ENCODE assay signal across 16 cellular contexts in genomic region chr4:72216539-72217277, GRCh38.
A peak's percentile ranks its signal among the peaks of the same experiment; 100 is the strongest.
DNase-seq lines count a peak whose midpoint lies in the region; ATAC-seq lines count a peak whose summit lies in the region.
"Had no signal": no experiment of that assay in that cellular context is flagged by ENCODE, and none has a peak within 500 bp of the region (broad histone marks: within the 10 kb centered on the region; RNA-seq: fewer than 3 reads in every experiment).

No MANE protein-coding gene starts in this region.

- H3K14ac ChIP-seq in mesenchymal stem cell (ENCODE audit: low read length in 2 of 2), result peak overlapping the region in 1 of 2 experiments; percentile 30

- peak overlapping the region; percentile 2 for H2AFZ ChIP-seq in mesenchymal stem cell (ENCODE audit: low read depth, low read length)

- intact Hi-C loops in left ventricle myocardium superior (cut with micrococcal nuclease), result no loop called here
- intact Hi-C loops in cardiac septum (cut with DNase I), result no loop called here
- intact Hi-C loops in posterior vena cava (cut with DNase I), result no loop called here

- peaks cover 1% of the 10 kb centered on the region for H3K4me1 ChIP-seq in mesenchymal stem cell (ENCODE audit: control insufficient read depth, insufficient read depth, low read depth, low read length)
- H3K4me1 ChIP-seq: BLaER1, Caco-2, HAP-1 had no signal

- no peak overlapping the region for H2BK12ac ChIP-seq in mesenchymal stem cell (ENCODE audit: low read length in 2 of 2)

- H3K4me3 Mint-ChIP-seq in effector memory CD8-positive, alpha-beta T cell, result no peak overlapping the region
- H3K4me3 Mint-ChIP-seq: CD8-positive, alpha-beta memory T cell had no signal

- no peak overlapping the region for H3K18ac ChIP-seq in mesenchymal stem cell (ENCODE audit: low read depth in 1 of 2, low read length in 2 of 2)

- ATAC-seq in left ventricle myocardium superior (no peak), GM19035 (IDR thresholded peaks at IDR 0.05; ENCODE audit: unreplicated experiment) (no peak)
- ATAC-seq in effector memory CD8-positive, alpha-beta T cell (replicated peaks), result no peak

- no peaks in the 10 kb centered on the region for H3K27me3 ChIP-seq in mesenchymal stem cell (ENCODE audit: control insufficient read depth in 1 of 2, insufficient read depth in 1 of 2, low read length in 2 of 2)
- H3K27me3 ChIP-seq: BLaER1 had no signal

- H3K9ac ChIP-seq in mesenchymal stem cell (ENCODE audit: low read length), result no peak overlapping the region
- H3K9ac ChIP-seq: BLaER1 had no signal

- H3K27ac Mint-ChIP-seq in effector memory CD8-positive, alpha-beta T cell, result no peak overlapping the region
- H3K27ac Mint-ChIP-seq: CD8-positive, alpha-beta memory T cell had no signal

- H3K4me3 ChIP-seq in mesenchymal stem cell (ENCODE audit: insufficient read depth in 1 of 2, low read depth in 1 of 2, low read length in 2 of 2), result no peak overlapping the region
- H3K4me3 ChIP-seq: BLaER1, HAP-1 had no signal

- H3K79me1 ChIP-seq in mesenchymal stem cell (replicated peaks; ENCODE audit: low read length, poor library complexity, severe bottlenecking), result no peaks in the 10 kb centered on the region

- H3K9me3 ChIP-seq in mesenchymal stem cell (ENCODE audit: control insufficient read depth, low read length), result peaks cover 4% of the 10 kb centered on the region
- H3K9me3 ChIP-seq: Caco-2, HAP-1 had no signal

- no peaks in the 10 kb centered on the region for H3K36me3 ChIP-seq in mesenchymal stem cell (ENCODE audit: control insufficient read depth in 1 of 2, insufficient read depth in 2 of 2, low read depth in 1 of 2, low read length in 2 of 2)
- H3K36me3 ChIP-seq: BLaER1, HAP-1 had no signal

- H4K8ac ChIP-seq in mesenchymal stem cell (ENCODE audit: low read length), result no peak overlapping the region

- no peak overlapping the region for H2BK120ac ChIP-seq in mesenchymal stem cell (ENCODE audit: low read depth, low read length)

- no peaks in the 10 kb centered on the region for H3K36me3 Mint-ChIP-seq in effector memory CD8-positive, alpha-beta T cell (ENCODE audit: insufficient read depth)
- H3K36me3 Mint-ChIP-seq: CD8-positive, alpha-beta memory T cell had no signal

- H3K27me3 Mint-ChIP-seq in effector memory CD8-positive, alpha-beta T cell, result no peaks in the 10 kb centered on the region
- H3K27me3 Mint-ChIP-seq: CD8-positive, alpha-beta memory T cell had no signal

- no peak overlapping the region for H3K4me2 ChIP-seq in mesenchymal stem cell (ENCODE audit: low read length, poor library complexity, severe bottlenecking)
- H3K4me2 ChIP-seq: BLaER1 had no signal

- H2AK5ac ChIP-seq in mesenchymal stem cell (ENCODE audit: low read length, severe bottlenecking), result no peak overlapping the region

- H3K4ac ChIP-seq in mesenchymal stem cell (ENCODE audit: low read depth in 1 of 2, low read length in 2 of 2), result no peak overlapping the region

- H3K4me1 Mint-ChIP-seq in effector memory CD8-positive, alpha-beta T cell (ENCODE audit: low read depth in 2 of 2), result no peaks in the 10 kb centered on the region
- H3K4me1 Mint-ChIP-seq: CD8-positive, alpha-beta memory T cell had no signal

- H3K23ac ChIP-seq in mesenchymal stem cell (ENCODE audit: low read length in 2 of 2), result no peak overlapping the region

- H3K9me3 Mint-ChIP-seq in effector memory CD8-positive, alpha-beta T cell, result no peaks in the 10 kb centered on the region
- H3K9me3 Mint-ChIP-seq: CD8-positive, alpha-beta memory T cell had no signal

- no peak overlapping the region for H4K91ac ChIP-seq in mesenchymal stem cell (ENCODE audit: low read length)

- no peak overlapping the region for H2BK5ac ChIP-seq in mesenchymal stem cell (ENCODE audit: low read depth, low read length, poor library complexity, severe bottlenecking)

- H2BK15ac ChIP-seq in mesenchymal stem cell (ENCODE audit: low read depth, poor library complexity, severe bottlenecking), result no peak overlapping the region

- peak; percentile 20 for DNase-seq in left ventricle myocardium superior
- no peak for DNase-seq in cardiac septum (ENCODE audit: low spot score)
- no peak for DNase-seq in mesenchymal stem cell
- peak; percentile 78 for DNase-seq in posterior vena cava (ENCODE audit: low spot score)
- DNase-seq in RPMI8226, result no peak
- DNase-seq in effector memory CD8-positive, alpha-beta T cell, result no peak
- DNase-seq: 8988T; AML-193; Caco-2; CD8-positive, alpha-beta memory T cell; DND-41; GDM1 had no signal

- H3K27ac ChIP-seq in mesenchymal stem cell (ENCODE audit: low read length, poor library complexity, severe bottlenecking), result no peak overlapping the region
- H3K27ac ChIP-seq: BLaER1, HL-60 had no signal

- WGBS in mesenchymal stem cell, result 89% methylated on average over 7 of the region's 7 CpGs

Comparison
In these comparisons a context has a peak if more than half of its experiments do, and no peak if none do; other contexts are left out.
1. DNase-seq: peak in left ventricle myocardium superior (single experiment) and posterior vena cava (single experiment); none in cardiac septum (single experiment), mesenchymal stem cell (single experiment), RPMI8226 (single experiment) and effector memory CD8-positive, alpha-beta T cell (0 of 3).